ENCODE assay signal across 7 cellular contexts in the genomic region with DNA sequence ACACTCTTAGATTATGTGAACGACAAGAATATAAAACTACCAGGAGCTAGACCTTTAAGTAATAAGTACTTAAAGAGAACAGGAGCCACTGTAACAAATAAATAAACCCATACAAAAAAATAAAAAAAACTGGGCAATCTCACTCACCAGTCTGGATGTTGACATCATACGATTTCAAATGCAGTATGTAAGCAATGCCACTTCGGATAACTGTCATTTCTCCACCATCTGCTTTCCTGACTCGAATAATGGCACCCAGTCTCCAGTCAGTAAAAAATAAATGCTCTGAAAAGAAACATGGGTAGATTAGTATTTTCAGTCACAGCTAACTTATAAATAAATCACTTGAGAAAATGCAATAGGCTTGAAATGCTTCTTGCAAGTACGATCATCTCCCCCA.
"Had no signal": no experiment of that assay in that cellular context is flagged by ENCODE, and none has a peak within 500 bp of the region (broad histone marks: within the 10 kb centered on the region; RNA-seq: fewer than 3 reads in every experiment).

No MANE protein-coding gene starts in this region.

- ATAC-seq: GM23338, HCT116, HepG2 had no signal

- DNase-seq: H7, HFFc6, Karpas-422, KBM-7 had no signal
